8 cellular contexts compared by ENCODE assay signal in the genomic region with DNA sequence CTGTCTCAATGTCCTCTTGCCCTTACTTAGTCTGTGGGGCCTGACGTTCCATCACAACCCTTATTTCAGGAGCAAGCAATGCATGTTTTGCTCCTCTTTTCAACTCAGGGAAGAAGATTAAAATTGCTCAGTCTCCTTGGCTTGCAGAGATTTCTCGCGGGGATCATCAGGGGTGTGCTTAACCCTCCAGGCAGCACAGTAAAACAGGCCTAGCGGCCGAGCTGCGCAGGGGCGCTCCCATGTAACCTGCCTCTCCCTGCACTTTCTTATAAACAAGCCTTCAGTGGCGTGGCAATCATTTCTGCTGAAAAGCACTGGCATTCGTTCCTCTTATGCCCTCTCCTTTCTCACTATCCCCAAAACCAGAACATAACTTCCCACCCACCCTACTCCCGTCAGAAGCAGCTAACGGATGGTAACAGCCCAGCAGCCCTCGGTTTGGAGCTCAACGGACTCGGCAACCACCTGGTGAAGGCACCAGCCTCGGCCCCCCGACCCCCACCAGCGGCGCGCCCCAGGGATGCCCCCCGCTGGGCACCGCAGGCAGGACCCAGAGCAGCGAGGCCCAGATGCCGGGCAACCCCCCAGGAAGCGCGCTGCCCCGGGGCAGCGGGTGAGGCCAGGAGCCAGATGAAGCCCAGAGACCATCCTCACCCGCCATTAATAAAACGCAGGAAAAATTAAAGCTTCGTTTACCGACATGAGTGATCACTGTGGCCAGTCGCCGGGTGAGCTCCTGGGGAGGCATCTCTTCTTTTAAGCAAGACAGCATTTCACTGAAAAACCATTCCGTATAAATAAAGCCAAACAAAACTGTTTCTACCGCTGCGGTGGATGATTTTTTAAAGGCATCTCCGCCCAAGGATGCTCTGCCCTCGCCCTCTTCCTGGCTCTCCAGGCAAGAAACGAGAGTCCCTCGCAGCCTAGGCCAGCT. TPM values are rescaled to one million over a fixed set of nuclear protein-coding genes. Genes with fewer than 3 reads are reported as not detected.
DNase-seq lines count a peak whose midpoint lies in the region; ATAC-seq and TF ChIP-seq lines count a peak whose summit lies in the region.

No MANE protein-coding gene starts in this region.

- POLR2A ChIA-PET in CD4-positive, alpha-beta memory T cell (lab: Charles Lee; ENCODE audit: partially characterized antibody): interaction anchor here (1.0 to 2.9 kb wide), 10 partner anchors 10 to 270 kb away, joined by 3 to 20 read pairs (median 8); partner anchors contain the start of genes KLHL24 and YEATS2

- peaks cover 23% of the 10 kb centered on the region for H3K4me1 ChIP-seq in CD4-positive, alpha-beta memory T cell (ENCODE audit: insufficient read depth, low read length)
- H3K4me1 ChIP-seq in HUES6 (ENCODE audit: control insufficient read depth, insufficient read depth, low read length): 0 out of 2 replicates have a peak, but pooled peaks cover 9% of the 10 kb centered on the region
- H3K4me1 ChIP-seq in mesendoderm (ENCODE audit: control insufficient read depth, low read depth, low read length): peaks cover 3% of the 10 kb centered on the region

- CTCF ChIA-PET in CD4-positive, alpha-beta memory T cell (lab: Charles Lee; ENCODE audit: partially characterized antibody): interaction anchor here (0.5 to 2.2 kb wide), 4 partner anchors 8 to 458 kb away, joined by 3 to 8 read pairs (median 4); no protein-coding TSS in a partner anchor

- H3K56ac ChIP-seq in mesendoderm (ENCODE audit: low read length): peak overlapping the region; percentile 87

- peak overlapping the region; percentile 71 to 81 for H3K4me3 ChIP-seq in CD4-positive, alpha-beta memory T cell (ENCODE audit: low read length in 2 of 2)
- H3K4me3 ChIP-seq in HUES6 (ENCODE audit: low read depth, low read length): peak overlapping the region; percentile 97
- peak overlapping the region; percentile 72 for H3K4me3 ChIP-seq in brain microvascular endothelial cell (ENCODE audit: low read depth, low read length)
- peak overlapping the region; percentile 80 for H3K4me3 ChIP-seq in mesendoderm (ENCODE audit: low read length)

- DNase-seq in CD4-positive, alpha-beta memory T cell: peak in 1 of 5 donors; percentile 12
- DNase-seq in brain microvascular endothelial cell (no peak), mesendoderm (peak; percentile 42), HuH-7 (ENCODE audit: low spot score) (no peak), islet precursor cell (no peak)

- H3K4me3 Mint-ChIP-seq in CD4-positive, alpha-beta memory T cell: peak overlapping the region; percentile 84 to 92 (median 88)

- no peaks in the 10 kb centered on the region for H3K36me3 ChIP-seq in CD4-positive, alpha-beta memory T cell (ENCODE audit: insufficient read depth, low read length)
- no peaks in the 10 kb centered on the region; the same call in 1 of the 2 replicates for H3K36me3 ChIP-seq in HUES6 (ENCODE audit: control insufficient read depth, insufficient read depth, low read length)
- no peaks in the 10 kb centered on the region for H3K36me3 ChIP-seq in brain microvascular endothelial cell (replicated peaks)
- no peaks in the 10 kb centered on the region for H3K36me3 ChIP-seq in mesendoderm (ENCODE audit: control insufficient read depth, insufficient read depth, low read length)

- peak overlapping the region; percentile 51 for H3K18ac ChIP-seq in mesendoderm (ENCODE audit: low read length)

- H3K4ac ChIP-seq in mesendoderm (ENCODE audit: low read depth, low read length): peak overlapping the region; percentile 89

- H3K9ac ChIP-seq in HUES6 (ENCODE audit: low read length) (peak overlapping the region; percentile 65), mesendoderm (ENCODE audit: low read length) (peak overlapping the region; percentile 75)

- no peak for TF ChIP-seq CTCF in brain microvascular endothelial cell (IDR thresholded peaks at IDR 0.05; ENCODE audit: low read depth, low read length, missing control alignments)

- no CpG with 5 or more reads among the region's 40 CpGs for whole genome bisulfite sequencing in mesendoderm (ENCODE audit: extremely low coverage, insufficient coverage, low lambda C conversion rate)

- no peak overlapping the region for H2AK5ac ChIP-seq in mesendoderm (ENCODE audit: low read length)

- peaks cover 24 to 45% (median 32%) of the 10 kb centered on the region in 4 donors for H3K4me1 Mint-ChIP-seq in CD4-positive, alpha-beta memory T cell

- H3K27me3 Mint-ChIP-seq in CD4-positive, alpha-beta memory T cell: peaks cover 0 to 6% of the 10 kb centered on the region in 2 donors

- intact Hi-C loops in CD4-positive, alpha-beta memory T cell (cut with micrococcal nuclease): loop anchor here (1.0 kb wide), 1 partner anchor 328 kb away; the partner anchor contains the start of gene MCCC1

- peak overlapping the region; percentile 38 for H3K27ac ChIP-seq in CD4-positive, alpha-beta memory T cell (ENCODE audit: low read depth, low read length)
- H3K27ac ChIP-seq in HUES6 (ENCODE audit: low read depth, low read length) (no peak overlapping the region), brain microvascular endothelial cell (no peak overlapping the region), mesendoderm (ENCODE audit: low read depth, low read length) (peak overlapping the region; percentile 69)

- in situ Hi-C loops in brain microvascular endothelial cell (cut with HindIII; ENCODE audit: low pct_ligation_motif_present, low sequenced_read_pairs): no loop called here

- H2BK120ac ChIP-seq in mesendoderm (ENCODE audit: low read depth, low read length): peak overlapping the region; percentile 37

- H3K9me3 ChIP-seq in CD4-positive, alpha-beta memory T cell (ENCODE audit: control insufficient read depth in 1 of 2, low read length in 2 of 2): no peaks in the 10 kb centered on the region
- H3K9me3 ChIP-seq in HUES6 (ENCODE audit: control insufficient read depth, insufficient read depth, low read depth, low read length): no peaks in the 10 kb centered on the region

- peaks cover 2% of the 10 kb centered on the region for H3K79me1 ChIP-seq in mesendoderm (ENCODE audit: low read length)

- H4K8ac ChIP-seq in mesendoderm (ENCODE audit: low read depth, low read length): no peak overlapping the region

- no peak overlapping the region for H3K23ac ChIP-seq in mesendoderm (ENCODE audit: low read length)

- H3K36me3 Mint-ChIP-seq in CD4-positive, alpha-beta memory T cell: peaks cover 2 to 3% of the 10 kb centered on the region in 2 donors

- no peak overlapping the region for H2BK15ac ChIP-seq in mesendoderm (replicated peaks; ENCODE audit: low read depth)

- peaks cover 0 to 4% (median 0%) of the 10 kb centered on the region in 8 donors for H3K9me3 Mint-ChIP-seq in CD4-positive, alpha-beta memory T cell

- ATAC-seq in HG03354 (IDR thresholded peaks at IDR 0.05; ENCODE audit: poor library complexity, severe bottlenecking, unreplicated experiment) (no peak), GM18502 (IDR thresholded peaks at IDR 0.05; ENCODE audit: poor library complexity, unreplicated experiment) (no peak)

- H3K79me2 ChIP-seq in mesendoderm (ENCODE audit: control insufficient read depth, insufficient read depth, low read length): peaks cover 5% of the 10 kb centered on the region

- H3K4me2 ChIP-seq in mesendoderm (ENCODE audit: low read length): peak overlapping the region; percentile 97

- H2BK5ac ChIP-seq in mesendoderm (ENCODE audit: low read length): no peak overlapping the region

- peak overlapping the region; percentile 54 to 83 (median 65) for H3K27ac Mint-ChIP-seq in CD4-positive, alpha-beta memory T cell

- no peak overlapping the region for H4K5ac ChIP-seq in mesendoderm (ENCODE audit: low read length)

- no peaks in the 10 kb centered on the region for H3K27me3 ChIP-seq in CD4-positive, alpha-beta memory T cell (ENCODE audit: insufficient read depth, low read length)
- peaks cover 13% of the 10 kb centered on the region for H3K27me3 ChIP-seq in HUES6 (ENCODE audit: control insufficient read depth, insufficient read depth, low read length)
- no peaks in the 10 kb centered on the region for H3K27me3 ChIP-seq in brain microvascular endothelial cell (replicated peaks)
- H3K27me3 ChIP-seq in mesendoderm (ENCODE audit: insufficient read depth, low read length, poor library complexity): no peaks in the 10 kb centered on the region

RNA-seq across cellular contexts. Expression of gene MCF2L2, which starts 0.9 kb away (rescaled TPM):
- 1 to 10 TPM; 6.5 to 7.3 TPM for total RNA-seq in CD4-positive, alpha-beta memory T cell
- 1 to 10 TPM in 1 of 2 donors, under 1 TPM in 1; 0.37 to 3.7 TPM for polyA plus RNA-seq in CD4-positive, alpha-beta memory T cell
- 1.6 TPM for polyA plus RNA-seq in mesendoderm (2013, experiment 1 of 2)
- polyA plus RNA-seq in mesendoderm (2013, experiment 2 of 2): 1.8 TPM

Comparison
In these comparisons a context has a peak if more than half of its experiments do, and no peak if none do; other contexts are left out.
1. H3K27ac ChIP-seq: peak in CD4-positive, alpha-beta memory T cell (single experiment) and mesendoderm (single experiment); none in HUES6 (single experiment) and brain microvascular endothelial cell (single experiment).
2. Peak in every context shown above with its lines, with median percentiles within 50 percentile points of each other: H3K4me3 ChIP-seq.